Comparison of ENCODE assay signal across 11 cellular contexts in the genomic region with DNA sequence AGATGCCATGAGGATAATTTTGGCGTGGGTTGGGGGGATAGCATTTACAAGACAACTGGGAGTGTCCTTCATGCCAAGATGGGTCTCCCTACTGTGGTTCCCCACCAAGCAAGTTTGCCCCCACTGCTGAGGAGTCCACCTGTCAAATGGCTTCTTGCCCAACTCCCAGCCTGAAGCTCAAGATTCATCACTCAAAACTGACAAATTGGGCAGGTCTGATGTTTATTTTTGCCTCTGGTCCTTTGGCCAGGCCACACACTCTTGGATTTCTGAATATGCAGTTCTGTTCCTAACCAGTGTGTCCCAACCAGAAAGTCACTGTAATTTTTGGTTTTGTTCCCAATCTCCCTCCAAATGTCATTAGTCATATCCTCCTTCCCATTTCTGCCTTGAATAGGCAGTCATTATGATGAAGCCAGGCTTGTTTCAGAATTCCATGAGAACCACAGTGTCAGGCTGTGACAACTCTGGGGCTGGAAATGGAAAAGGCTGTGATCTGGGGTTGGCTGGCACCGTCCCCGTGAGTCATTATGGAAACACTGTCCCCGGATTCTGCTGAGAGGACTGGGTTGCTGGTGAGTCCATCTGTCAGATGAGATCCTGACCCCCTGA. TPM values are rescaled to one million over a fixed set of nuclear protein-coding genes. Genes with fewer than 3 reads are reported as not detected.
DNase-seq lines count a peak whose midpoint lies in the region; ATAC-seq and TF ChIP-seq lines count a peak whose summit lies in the region.
"Had no signal": no experiment of that assay in that cellular context is flagged by ENCODE, and none has a peak within 500 bp of the region (broad histone marks: within the 10 kb centered on the region; RNA-seq: fewer than 3 reads in every experiment).

No MANE protein-coding gene starts in this region.

- in situ Hi-C loops in mammary epithelial cell (cut with MboI; ENCODE audit: low sequenced_read_pairs in 2 of 2), result no loop called here

- DNase-seq in HS-27A (ENCODE audit: low read depth) (peak; percentile 81), mammary epithelial cell (peak; percentile 68), hippocampal formation (lab: John Stamatoyannopoulos, UW) (peak; percentile 20 to 37), smooth muscle cell (lab: John Stamatoyannopoulos, UW; ENCODE audit: unreplicated experiment) (peak; percentile 10), mucosa of descending colon (no peak)
- DNase-seq in activated T-cell treated with anti-CD3 and anti-CD28 coated beads, Interleukin-2, amount 50 U/mL, for 4 hours, result no peak
- DNase-seq: NK-92 treated with Interleukin-12 subunit alpha and Interleukin-12 subunit beta, amount 100 ng/mL, for 24 hours had no signal

- intact Hi-C loops in mammary epithelial cell (cut with micrococcal nuclease), result no loop called here
- intact Hi-C loops in mucosa of descending colon (cut with DNase I, micrococcal nuclease), result no loop called here

- H3K4me1 Mint-ChIP-seq in activated T-cell treated with anti-CD3 and anti-CD28 coated beads, Interleukin-2, amount 50 U/mL, for 4 hours (ENCODE audit: low read depth), result no peaks in the 10 kb centered on the region
- H3K4me1 Mint-ChIP-seq: neural crest cell had no signal

- H3K4me1 ChIP-seq in mammary epithelial cell (ENCODE audit: insufficient read depth, low read length) (peaks cover 16% of the 10 kb centered on the region), smooth muscle cell (ENCODE audit: low read depth) (no peaks in the 10 kb centered on the region), mucosa of descending colon (ENCODE audit: low read depth) (no peaks in the 10 kb centered on the region)

- H3K27me3 Mint-ChIP-seq in activated T-cell treated with anti-CD3 and anti-CD28 coated beads, Interleukin-2, amount 50 U/mL, for 4 hours (ENCODE audit: low read depth), result no peaks in the 10 kb centered on the region
- H3K27me3 Mint-ChIP-seq: stimulated activated naive CD8-positive, alpha-beta T cell treated with anti-CD3 and anti-CD28 coated beads, Interleukin-15, Interleukin-2, amounts not matched to agents 100 ng/mL and 50 ng/mL, for 24 hours had no signal

- H2AFZ ChIP-seq in mammary epithelial cell (ENCODE audit: low read depth, low read length) (peak overlapping the region; percentile 7), smooth muscle cell (ENCODE audit: low read depth) (no peak overlapping the region)

- H3K4me3 ChIP-seq in mammary epithelial cell (replicated peaks in 1 of 3; ENCODE audit: insufficient read depth in 1 of 3, low read depth in 2 of 3, low read length in 3 of 3) (no peak overlapping the region), smooth muscle cell (no peak overlapping the region), mucosa of descending colon (no peak overlapping the region)

- TF ChIP-seq CTCF in mammary epithelial cell (conservative IDR thresholded peaks at IDR 0.05 in 1 of 2, IDR thresholded peaks at IDR 0.05 in 1 of 2; ENCODE audit: extremely low read depth in 1 of 2, insufficient read depth in 1 of 2, low read depth in 1 of 2, low read length in 2 of 2) (no peak), smooth muscle cell (IDR thresholded peaks at IDR 0.05; ENCODE audit: borderline replicate concordance, insufficient read depth, poor library complexity, severe bottlenecking) (no peak), mucosa of descending colon (IDR thresholded peaks at IDR 0.05) (no peak)

- H4K20me1 ChIP-seq in mammary epithelial cell (ENCODE audit: insufficient read depth, low read length) (no peaks in the 10 kb centered on the region), smooth muscle cell (ENCODE audit: low read depth) (no peaks in the 10 kb centered on the region)

- CTCF ChIA-PET in mammary epithelial cell (lab: Charles Lee; ENCODE audit: low non-redundant PET), result no interaction called here

- no peak overlapping the region for H3K4me3 Mint-ChIP-seq in activated T-cell treated with anti-CD3 and anti-CD28 coated beads, Interleukin-2, amount 50 U/mL, for 4 hours
- H3K4me3 Mint-ChIP-seq: neural crest cell; stimulated activated naive CD8-positive, alpha-beta T cell treated with anti-CD3 and anti-CD28 coated beads, Interleukin-15, Interleukin-2, amounts not matched to agents 100 ng/mL and 50 ng/mL, for 24 hours had no signal

- peaks cover 3% of the 10 kb centered on the region for H3F3A ChIP-seq in smooth muscle cell (ENCODE audit: low read depth)

- no peaks in the 10 kb centered on the region for H3K36me3 ChIP-seq in mammary epithelial cell (ENCODE audit: insufficient read depth, low read length)
- H3K36me3 ChIP-seq in smooth muscle cell (ENCODE audit: low read depth), result no peaks in the 10 kb centered on the region
- H3K36me3 ChIP-seq in mucosa of descending colon (ENCODE audit: low read depth), result no peaks in the 10 kb centered on the region

- WGBS in mammary epithelial cell (ENCODE audit: low coverage, missing lambda C conversion rate), result 5% methylated on average over 4 of the region's 4 CpGs
- WGBS in smooth muscle cell (ENCODE audit: low lambda C conversion rate), result 25% methylated on average over 4 of the region's 4 CpGs

- H3K27ac ChIP-seq in mammary epithelial cell (ENCODE audit: insufficient read depth, low read depth, low read length), result no peak overlapping the region
- H3K27ac ChIP-seq in smooth muscle cell (ENCODE audit: low read depth), result peak overlapping the region; percentile 64

- no TSS peak for BruUV-seq in mammary epithelial cell (replicated peaks; lab: Mats Ljungman, UMichigan)

- no peaks in the 10 kb centered on the region for H3K79me2 ChIP-seq in mammary epithelial cell (ENCODE audit: insufficient read depth, low read length)
- H3K79me2 ChIP-seq in smooth muscle cell (ENCODE audit: low read depth), result no peaks in the 10 kb centered on the region

- H3K4me2 ChIP-seq in mammary epithelial cell (ENCODE audit: insufficient read depth, low read depth, low read length) (peak overlapping the region; percentile 15), smooth muscle cell (no peak overlapping the region)

- peaks cover 4% of the 10 kb centered on the region for H3K9me3 Mint-ChIP-seq in activated T-cell treated with anti-CD3 and anti-CD28 coated beads, Interleukin-2, amount 50 U/mL, for 4 hours

- H3K27me3 ChIP-seq in mammary epithelial cell (ENCODE audit: insufficient read depth, low read length), result no peaks in the 10 kb centered on the region
- H3K27me3 ChIP-seq in smooth muscle cell (ENCODE audit: low read depth), result peaks cover 5% of the 10 kb centered on the region

- dilution Hi-C loops in mammary epithelial cell (cut with HindIII; ENCODE audit: low sequenced_read_pairs), result no loop called here

- H3K36me3 Mint-ChIP-seq in activated T-cell treated with anti-CD3 and anti-CD28 coated beads, Interleukin-2, amount 50 U/mL, for 4 hours (ENCODE audit: insufficient read depth), result no peaks in the 10 kb centered on the region

- no peak for ATAC-seq in HG02884 (IDR thresholded peaks at IDR 0.05; ENCODE audit: unreplicated experiment)
- no peak for ATAC-seq in GM18520 (IDR thresholded peaks at IDR 0.05; ENCODE audit: unreplicated experiment)
- ATAC-seq in activated T-cell treated with anti-CD3 and anti-CD28 coated beads, Interleukin-2, amount 50 U/mL, for 4 hours, result no peak
- no peak for ATAC-seq in mucosa of descending colon

- no peaks in the 10 kb centered on the region for H3K9me3 ChIP-seq in mammary epithelial cell (replicated peaks; ENCODE audit: insufficient read depth, low read length)
- no peaks in the 10 kb centered on the region for H3K9me3 ChIP-seq in smooth muscle cell (replicated peaks; ENCODE audit: low read depth)
- H3K9me3 ChIP-seq in mucosa of descending colon, result no peaks in the 10 kb centered on the region

- H3K9ac ChIP-seq in mammary epithelial cell (ENCODE audit: insufficient read depth, low read length) (no peak overlapping the region), smooth muscle cell (ENCODE audit: low read depth) (no peak overlapping the region)

RNA-seq across cellular contexts. Expression of a gene that starts 29.3 kb away (rescaled TPM):
- total RNA-seq in mammary epithelial cell (10 to 100 TPM; 39.8 to 46.0 TPM), smooth muscle cell (61.1 and 75.8 TPM in 2 replicates), mucosa of descending colon (10 to 100 TPM; 33.5 to 61.7 (median 34.7) TPM)
- polyA plus RNA-seq in mammary epithelial cell (19.0 TPM), smooth muscle cell (12.3 and 21.7 TPM in 2 replicates)
- 26.4 TPM for polyA minus RNA-seq in mammary epithelial cell
- total RNA-seq in activated T-cell treated with anti-CD3 and anti-CD28 coated beads, Interleukin-2, amount 50 U/mL, for 4 hours, result 10 to 100 TPM; 19.8 to 24.0 (median 22.4) TPM

Comparison
In these comparisons a context has a peak if more than half of its experiments do, and no peak if none do; other contexts are left out.
1. DNase-seq: peak in HS-27A (single experiment), mammary epithelial cell (single experiment), hippocampal formation (2 of 2) and smooth muscle cell (single experiment); none in activated T-cell treated with anti-CD3 and anti-CD28 coated beads, Interleukin-2, amount 50 U/mL, for 4 hours (single experiment) and mucosa of descending colon (0 of 3).